In genomic region chr12:48156648-48157015, GRCh38 we compare ENCODE assay signal across 1 cellular context.
TF ChIP-seq lines count a peak whose summit lies in the region.

No MANE protein-coding gene starts in this region.

TF ChIP-seq in A549, 52 proteins besides CTCF, POLR2A, EP300 and RAD21 (continued from another document):
- no peak for TF ChIP-seq E2F6 (IDR thresholded peaks at IDR 0.05; ENCODE audit: borderline replicate concordance, low read depth)
- no peak for TF ChIP-seq JUNB (IDR thresholded peaks at IDR 0.05)
- TF ChIP-seq MAFK (IDR thresholded peaks at IDR 0.05; ENCODE audit: partially characterized antibody), result no peak
- no peak for TF ChIP-seq BCL3 (IDR thresholded peaks at IDR 0.05)
